20 cellular contexts compared by ENCODE assay signal in the genomic region with DNA sequence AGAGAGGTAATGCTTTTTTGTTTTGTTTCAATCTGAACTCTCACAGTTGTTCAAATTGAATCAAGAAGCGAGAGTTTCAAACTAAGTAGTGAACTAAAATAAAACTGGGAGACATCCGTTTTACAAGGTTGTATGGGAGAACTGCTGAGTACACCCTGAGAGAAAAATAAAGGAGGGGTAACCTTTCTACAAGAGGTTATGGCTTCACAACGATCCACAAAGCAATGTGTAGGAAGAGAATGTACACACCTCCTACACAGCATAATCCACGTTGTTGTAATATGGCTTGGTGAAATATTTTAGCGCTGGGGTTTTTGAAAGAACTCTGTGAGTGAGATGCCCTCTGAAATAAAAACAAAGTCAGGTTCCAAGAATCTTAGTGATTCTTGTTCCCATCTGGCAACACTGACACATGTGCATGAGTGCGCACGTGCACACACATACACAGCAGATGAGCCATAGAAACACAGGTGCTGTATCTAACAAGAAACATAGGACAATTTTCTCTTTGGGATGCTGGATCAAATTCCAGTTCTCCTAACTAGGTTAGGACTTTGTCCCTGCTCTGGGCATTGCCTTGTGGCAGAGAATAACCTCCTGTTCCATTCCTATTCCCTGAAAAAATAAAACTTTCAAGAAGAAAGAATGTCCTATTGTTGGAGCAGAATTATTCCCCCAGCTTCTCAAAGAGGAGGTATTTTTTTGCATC.
DNase-seq lines count a peak whose midpoint lies in the region; ATAC-seq and TF ChIP-seq lines count a peak whose summit lies in the region.
"Had no signal": no experiment of that assay in that cellular context is flagged by ENCODE, and none has a peak within 500 bp of the region (broad histone marks: within the 10 kb centered on the region; RNA-seq: fewer than 3 reads in every experiment).

No MANE protein-coding gene starts in this region.

- ATAC-seq in GM18868 (IDR thresholded peaks at IDR 0.05; ENCODE audit: unreplicated experiment) (peak; percentile 53), left lobe of liver (peak; percentile 27)
- ATAC-seq: CD8-positive, alpha-beta T cell had no signal

- no peaks in the 10 kb centered on the region for H4K20me1 ChIP-seq in smooth muscle cell (ENCODE audit: low read depth)

- H3K79me2 ChIP-seq in smooth muscle cell (ENCODE audit: low read depth): no peaks in the 10 kb centered on the region

- WGBS in smooth muscle cell (ENCODE audit: low lambda C conversion rate): 80% methylated on average over 7 of the region's 7 CpGs

- no peak overlapping the region for H3K4me2 ChIP-seq in smooth muscle cell

- H3K4me3 ChIP-seq in colonic mucosa: no peak overlapping the region
- H3K4me3 ChIP-seq in smooth muscle cell: no peak overlapping the region

- H3K27ac ChIP-seq in colonic mucosa (peak overlapping the region; percentile 59), smooth muscle cell (ENCODE audit: low read depth) (no peak overlapping the region)
- H3K27ac ChIP-seq: C4-2B, HL-60 had no signal

- H3K9me3 ChIP-seq in colonic mucosa: no peaks in the 10 kb centered on the region
- H3K9me3 ChIP-seq in smooth muscle cell (replicated peaks; ENCODE audit: low read depth): no peaks in the 10 kb centered on the region
- H3K9me3 ChIP-seq: Caco-2 had no signal

- in situ Hi-C loops in ACHN (cut with HindIII; ENCODE audit: low pct_ligation_motif_present, low pct_unique_long_range_greater_than_20kb, low sequenced_read_pairs): no loop called here

- no peak overlapping the region for H3K9ac ChIP-seq in colonic mucosa (ENCODE audit: low read depth in 2 of 2, low read length in 2 of 2)
- no peak overlapping the region for H3K9ac ChIP-seq in smooth muscle cell (ENCODE audit: low read depth)

- H3K27me3 ChIP-seq in colonic mucosa: no peaks in the 10 kb centered on the region
- H3K27me3 ChIP-seq in smooth muscle cell (ENCODE audit: low read depth): no peaks in the 10 kb centered on the region

- intact Hi-C loops in colonic mucosa (cut with DNase I): no loop called here

- DNase-seq in colonic mucosa (no peak), left lobe of liver (ENCODE audit: low spot score) (no peak), smooth muscle cell (lab: John Stamatoyannopoulos, UW; ENCODE audit: unreplicated experiment) (no peak), NCI-H82 (lab: John Stamatoyannopoulos, UW) (no peak), NCI-H2196 treated with DMSO at 0.1 percent for 48 hours (lab: John Stamatoyannopoulos, UW; ENCODE audit: unreplicated experiment) (no peak), ACHN (no peak)
- DNase-seq: Caco-2; CD8-positive, alpha-beta T cell; NCI-H1092 treated with DMSO at 0.1 percent for 48 hours; NCI-H146; NCI-H1930; NCI-H2107; NCI-H446; NCI-H524 treated with DMSO at 0.1 percent for 48 hours; NCI-H774; RPMI8226; SHP77 had no signal

- H3K4me1 ChIP-seq in colonic mucosa (no peaks in the 10 kb centered on the region), smooth muscle cell (ENCODE audit: low read depth) (peaks cover 19% of the 10 kb centered on the region)
- H3K4me1 ChIP-seq: Caco-2 had no signal

- H3F3A ChIP-seq in smooth muscle cell (ENCODE audit: low read depth): no peaks in the 10 kb centered on the region

- peak overlapping the region; percentile 2 for H2AFZ ChIP-seq in smooth muscle cell (ENCODE audit: low read depth)

- no peak for TF ChIP-seq CTCF in colonic mucosa (IDR thresholded peaks at IDR 0.05)
- TF ChIP-seq CTCF in smooth muscle cell (IDR thresholded peaks at IDR 0.05; ENCODE audit: borderline replicate concordance, insufficient read depth, poor library complexity, severe bottlenecking): no peak

- H3K36me3 ChIP-seq in colonic mucosa (no peaks in the 10 kb centered on the region), smooth muscle cell (ENCODE audit: low read depth) (no peaks in the 10 kb centered on the region)
